18 cellular contexts compared by ENCODE assay signal in the genomic region with DNA sequence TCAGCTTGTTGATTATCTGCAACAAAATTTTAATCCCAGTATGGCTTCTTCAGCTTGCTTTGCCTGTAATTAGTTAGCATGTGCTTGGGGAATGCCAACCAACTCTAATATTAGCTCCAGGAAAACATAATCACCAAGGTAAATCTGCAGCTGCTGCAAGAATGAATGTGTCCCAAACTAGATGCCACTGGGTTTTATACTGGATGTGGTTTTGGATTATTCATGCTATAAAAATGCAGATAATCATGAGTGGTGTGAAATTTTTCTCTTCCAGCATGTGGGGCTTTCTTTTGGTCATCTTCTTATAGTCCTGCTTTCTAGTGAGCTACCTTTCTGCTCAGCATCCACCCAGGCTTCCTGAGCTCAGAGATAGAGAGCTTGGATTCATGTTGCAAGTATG.
DNase-seq lines count a peak whose midpoint lies in the region; ATAC-seq and TF ChIP-seq lines count a peak whose summit lies in the region.
"Had no signal": no experiment of that assay in that cellular context is flagged by ENCODE, and none has a peak within 500 bp of the region (broad histone marks: within the 10 kb centered on the region; RNA-seq: fewer than 3 reads in every experiment).

No MANE protein-coding gene starts in this region.

- no peak for TF ChIP-seq CTCF in coronary artery (IDR thresholded peaks at IDR 0.05)

- intact Hi-C loops in cardiac septum (cut with DNase I): no loop called here

- H3K27ac ChIP-seq in coronary artery: no peak overlapping the region

- ATAC-seq in HG03039 (IDR thresholded peaks at IDR 0.05; ENCODE audit: unreplicated experiment): no peak
- ATAC-seq: GM12878, GM23338, HCT116, K562 had no signal

- H3K4me3 ChIP-seq in coronary artery: no peak overlapping the region
- H3K4me3 ChIP-seq: GM12878, GM23338, K562 had no signal

- DNase-seq in H4 (ENCODE audit: low spot score): peak; percentile 2
- DNase-seq in RPMI7951 (ENCODE audit: low read depth): peak; percentile 35
- peak; percentile 58 for DNase-seq in kidney tubule cell (ENCODE audit: low spot score)
- DNase-seq in coronary artery (ENCODE audit: low spot score): no peak
- DNase-seq in activated naive CD4-positive, alpha-beta T cell treated with anti-CD3 and anti-CD28 coated beads, Interleukin-2, amount 50 U/mL, for 16 hours: no peak
- DNase-seq in cardiac septum (ENCODE audit: low spot score): no peak
- DNase-seq: BE2C; CD4-positive, CD25-positive, alpha-beta regulatory T cell; COR-L47; NCI-H1105 treated with DMSO at 0.1 percent for 48 hours; NCI-H1694; NCI-H82; OCI-M1 had no signal

Comparison
In these comparisons a context has a peak if more than half of its experiments do, and no peak if none do; other contexts are left out.
1. DNase-seq: peak in H4 (single experiment), RPMI7951 (single experiment) and kidney tubule cell (single experiment); none in coronary artery (single experiment), activated naive CD4-positive, alpha-beta T cell treated with anti-CD3 and anti-CD28 coated beads, Interleukin-2, amount 50 U/mL, for 16 hours (single experiment) and cardiac septum (single experiment).